In the genomic region with DNA sequence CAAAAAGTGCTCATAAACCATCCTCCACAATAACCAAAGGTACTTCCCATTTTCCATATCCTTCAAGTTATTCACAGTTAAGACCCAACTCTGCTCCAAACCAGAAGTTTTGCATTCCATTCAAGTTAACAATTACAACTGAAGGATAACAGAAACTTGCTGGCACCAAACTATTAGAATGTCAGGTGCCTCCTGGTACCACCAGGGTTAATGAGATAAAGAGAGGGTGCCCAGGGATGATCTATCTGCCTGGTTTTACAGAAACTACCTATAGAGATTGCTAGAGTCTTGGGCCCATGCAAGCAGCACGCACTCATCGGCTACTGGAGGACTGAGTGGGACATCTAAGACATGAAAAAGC, we compare ENCODE assay signal across 10 cellular contexts.
DNase-seq lines count a peak whose midpoint lies in the region; ATAC-seq and TF ChIP-seq lines count a peak whose summit lies in the region.
"Had no signal": no experiment of that assay in that cellular context is flagged by ENCODE, and none has a peak within 500 bp of the region (broad histone marks: within the 10 kb centered on the region; RNA-seq: fewer than 3 reads in every experiment).

No MANE protein-coding gene starts in this region.

- TF ChIP-seq POLR2A in GM19193 (IDR thresholded peaks at IDR 0.05; ENCODE audit: extremely low read depth, insufficient read depth, insufficient read length) (peak; percentile 21), GM18505 (IDR thresholded peaks at IDR 0.05; ENCODE audit: borderline replicate concordance, extremely low read depth, insufficient read depth, insufficient read length) (no peak)

- H3K9me3 ChIP-seq in RWPE2 (ENCODE audit: severe bottlenecking) (no peaks in the 10 kb centered on the region), T-helper 17 cell (ENCODE audit: control insufficient read depth, low read length, poor library complexity, severe bottlenecking) (no peaks in the 10 kb centered on the region)

- H3K36me3 ChIP-seq in RWPE2 (ENCODE audit: low read depth), result no peaks in the 10 kb centered on the region

- ATAC-seq in RWPE2 (ENCODE audit: low read depth) (peak; percentile 76), GM18505 (IDR thresholded peaks at IDR 0.05; ENCODE audit: unreplicated experiment) (no peak), T-helper 17 cell (no peak)
- no peak for ATAC-seq in activated CD4-positive, CD25-positive, alpha-beta regulatory T cell treated with anti-CD3 and anti-CD28 coated beads, Interleukin-2, amount 50 U/mL, for 24 hours

- no peak overlapping the region for H3K4me3 Mint-ChIP-seq in T-helper 17 cell
- H3K4me3 Mint-ChIP-seq: activated naive CD8-positive, alpha-beta T cell had no signal

- H3K4me3 ChIP-seq in RWPE2 (ENCODE audit: severe bottlenecking), result no peak overlapping the region

- no peak for DNase-seq in RWPE2 (ENCODE audit: low spot score)
- peak; percentile 58 for DNase-seq in glomerular visceral epithelial cell (ENCODE audit: extremely low spot score)
- peak; percentile 90 for DNase-seq in renal cortical epithelial cell (ENCODE audit: low read depth)
- DNase-seq in activated naive CD4-positive, alpha-beta T cell treated with Interleukin-2 at 50 U/mL for 16 hours, result no peak
- DNase-seq in T-helper 17 cell, result no peak
- DNase-seq: EL had no signal

- H3K27me3 ChIP-seq in RWPE2 (ENCODE audit: insufficient read depth, poor library complexity, severe bottlenecking), result no peaks in the 10 kb centered on the region

- peaks cover 21% of the 10 kb centered on the region for H3K4me1 ChIP-seq in RWPE2 (ENCODE audit: insufficient read depth, poor library complexity, severe bottlenecking)

- H3K27ac Mint-ChIP-seq in T-helper 17 cell, result no peak overlapping the region
- H3K27ac Mint-ChIP-seq: activated naive CD8-positive, alpha-beta T cell had no signal

- no peak for TF ChIP-seq CTCF in RWPE2 (IDR thresholded peaks at IDR 0.05; ENCODE audit: poor library complexity, severe bottlenecking)

- peak overlapping the region; percentile 30 for H3K27ac ChIP-seq in RWPE2 (ENCODE audit: poor library complexity, severe bottlenecking)

- no peaks in the 10 kb centered on the region for H3K36me3 Mint-ChIP-seq in T-helper 17 cell (ENCODE audit: low read depth)

- peaks cover 2% of the 10 kb centered on the region for H3K27me3 Mint-ChIP-seq in T-helper 17 cell
- H3K27me3 Mint-ChIP-seq: activated naive CD8-positive, alpha-beta T cell had no signal

- H3K4me1 Mint-ChIP-seq in T-helper 17 cell, result peaks cover 2% of the 10 kb centered on the region

Comparison
In these comparisons a context has a peak if more than half of its experiments do, and no peak if none do; other contexts are left out.
1. DNase-seq: peak in glomerular visceral epithelial cell (single experiment) and renal cortical epithelial cell (single experiment); none in RWPE2 (single experiment), activated naive CD4-positive, alpha-beta T cell treated with Interleukin-2 at 50 U/mL for 16 hours (single experiment) and T-helper 17 cell (0 of 3).